8 cellular contexts compared by ENCODE assay signal in the genomic region with DNA sequence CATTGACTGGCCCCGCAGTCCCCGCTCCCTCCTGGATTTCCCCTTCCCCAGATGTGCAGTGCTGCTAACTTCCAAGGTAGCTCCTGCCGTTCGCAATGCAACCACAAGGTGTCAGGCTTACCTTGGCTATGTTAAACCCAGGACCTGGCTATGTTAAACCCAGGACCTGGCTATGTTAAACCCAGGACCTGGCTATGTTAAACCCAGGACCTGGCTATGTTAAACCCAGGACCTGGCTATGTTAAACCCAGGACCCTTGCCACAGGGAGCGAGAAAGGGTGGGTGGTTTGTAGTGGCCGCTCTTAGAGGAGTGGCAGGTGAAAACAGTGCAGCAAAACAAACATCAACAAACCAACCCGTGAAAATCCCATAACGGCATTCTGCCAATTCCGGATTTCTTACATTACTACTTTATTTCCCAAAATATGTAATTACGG. TPM values are rescaled to one million over a fixed set of nuclear protein-coding genes. Genes with fewer than 3 reads are reported as not detected.
DNase-seq lines count a peak whose midpoint lies in the region; ATAC-seq and TF ChIP-seq lines count a peak whose summit lies in the region.

No MANE protein-coding gene starts in this region.

- TF ChIP-seq CTCF in Loucy (conservative IDR thresholded peaks at IDR 0.05; ENCODE audit: low read length), result peak; percentile 72
- peak; percentile 72 for TF ChIP-seq CTCF in smooth muscle cell (IDR thresholded peaks at IDR 0.05; ENCODE audit: borderline replicate concordance, insufficient read depth, poor library complexity, severe bottlenecking)

- H3K27ac ChIP-seq in smooth muscle cell (ENCODE audit: low read depth), result no peak overlapping the region

- DNase-seq in DMS153 treated with DMSO at 0.1 percent for 48 hours (lab: John Stamatoyannopoulos, UW; ENCODE audit: unreplicated experiment) (peak; percentile 39), anterior cingulate cortex (lab: John Stamatoyannopoulos, UW) (peak in 41 of 58 donors; percentile 11 to 82 (median 47)), hippocampal formation (lab: John Stamatoyannopoulos, UW) (peak; percentile 34 to 55), smooth muscle cell (lab: John Stamatoyannopoulos, UW; ENCODE audit: unreplicated experiment) (peak; percentile 17), NCI-H128 (lab: John Stamatoyannopoulos, UW; ENCODE audit: unreplicated experiment) (no peak)
- DNase-seq in T-helper 2 cell treated with Interferon-gamma antibody and Interleukin-4, amounts not matched to agents 5 μg/mL and 100 μg/mL, for 36 hours (ENCODE audit: low spot score), result peak; percentile 54

- no peak overlapping the region for H3K4me3 ChIP-seq in Loucy (ENCODE audit: low read length, poor library complexity, severe bottlenecking)
- no peak overlapping the region for H3K4me3 ChIP-seq in smooth muscle cell

- peaks cover 5% of the 10 kb centered on the region for H3K4me1 ChIP-seq in Loucy (ENCODE audit: insufficient read depth, low read length, poor library complexity, severe bottlenecking)
- H3K4me1 ChIP-seq in smooth muscle cell (ENCODE audit: low read depth), result peaks cover 15% of the 10 kb centered on the region

- H3K36me3 ChIP-seq in Loucy (ENCODE audit: insufficient read depth, low read length), result no peaks in the 10 kb centered on the region
- no peaks in the 10 kb centered on the region for H3K36me3 ChIP-seq in smooth muscle cell (ENCODE audit: low read depth)

- H3K36me3 Mint-ChIP-seq in T-helper 2 cell treated with Interferon-gamma antibody and Interleukin-4, amounts not matched to agents 5 μg/mL and 100 μg/mL, for 36 hours (ENCODE audit: low read depth), result no peaks in the 10 kb centered on the region

- H3K9ac ChIP-seq in Loucy (ENCODE audit: low read depth, low read length, poor library complexity, severe bottlenecking) (no peak overlapping the region), smooth muscle cell (ENCODE audit: low read depth) (no peak overlapping the region)

- H3K9me3 ChIP-seq in Loucy (ENCODE audit: insufficient read depth, low read depth, low read length), result no peaks in the 10 kb centered on the region
- H3K9me3 ChIP-seq in smooth muscle cell (replicated peaks; ENCODE audit: low read depth), result no peaks in the 10 kb centered on the region

- H2AFZ ChIP-seq in Loucy (ENCODE audit: low read length) (no peak overlapping the region), smooth muscle cell (ENCODE audit: low read depth) (no peak overlapping the region)

- no peak overlapping the region for H3K4me2 ChIP-seq in Loucy (ENCODE audit: low read depth, low read length, poor library complexity, severe bottlenecking)
- H3K4me2 ChIP-seq in smooth muscle cell, result no peak overlapping the region

- H3F3A ChIP-seq in Loucy (ENCODE audit: low read depth) (no peaks in the 10 kb centered on the region), smooth muscle cell (ENCODE audit: low read depth) (peaks cover 4% of the 10 kb centered on the region)

- H4K20me1 ChIP-seq in Loucy (ENCODE audit: insufficient read depth, low read length, poor library complexity, severe bottlenecking) (no peaks in the 10 kb centered on the region), smooth muscle cell (ENCODE audit: low read depth) (no peaks in the 10 kb centered on the region)

- peaks cover 9% of the 10 kb centered on the region for H3K4me1 Mint-ChIP-seq in T-helper 2 cell treated with Interferon-gamma antibody and Interleukin-4, amounts not matched to agents 5 μg/mL and 100 μg/mL, for 36 hours (ENCODE audit: low read depth)

- peak; percentile 47 for ATAC-seq in GM21447 (IDR thresholded peaks at IDR 0.05; ENCODE audit: unreplicated experiment)

- 45% methylated on average over 10 of the region's 10 CpGs for WGBS in smooth muscle cell (ENCODE audit: low lambda C conversion rate)

- H3K27me3 ChIP-seq in Loucy (ENCODE audit: insufficient read depth, low read length, poor library complexity, severe bottlenecking) (peaks cover 5% of the 10 kb centered on the region), smooth muscle cell (ENCODE audit: low read depth) (peaks cover 45% of the 10 kb centered on the region)

- H3K79me2 ChIP-seq in Loucy (ENCODE audit: insufficient read depth, low read length) (no peaks in the 10 kb centered on the region), smooth muscle cell (ENCODE audit: low read depth) (no peaks in the 10 kb centered on the region)

- H3K4me3 Mint-ChIP-seq in T-helper 2 cell treated with Interferon-gamma antibody and Interleukin-4, amounts not matched to agents 5 μg/mL and 100 μg/mL, for 36 hours, result no peak overlapping the region

- peaks cover 48% of the 10 kb centered on the region for H3K27me3 Mint-ChIP-seq in T-helper 2 cell treated with Interferon-gamma antibody and Interleukin-4, amounts not matched to agents 5 μg/mL and 100 μg/mL, for 36 hours (ENCODE audit: low read depth)

- no peak overlapping the region for H3K27ac Mint-ChIP-seq in T-helper 2 cell treated with Interferon-gamma antibody and Interleukin-4, amounts not matched to agents 5 μg/mL and 100 μg/mL, for 36 hours

- H3K9me3 Mint-ChIP-seq in T-helper 2 cell treated with Interferon-gamma antibody and Interleukin-4, amounts not matched to agents 5 μg/mL and 100 μg/mL, for 36 hours, result no peaks in the 10 kb centered on the region

- H3K9me2 ChIP-seq in Loucy (replicated peaks; ENCODE audit: low read depth, low read length), result no peaks in the 10 kb centered on the region

RNA-seq across cellular contexts. Expression of gene ADAMTS8, which starts 2.9 kb away (rescaled TPM):
- not detected in 2 replicates for total RNA-seq in smooth muscle cell
- polyA plus RNA-seq in smooth muscle cell, result 0.21 TPM in 1 of 2 replicates, not detected in the other

RNA-seq across cellular contexts. Expression of gene ADAMTS15, which starts 17.1 kb away (rescaled TPM):
- total RNA-seq in smooth muscle cell, result 3.4 and 5.3 TPM in 2 replicates
- polyA plus RNA-seq in smooth muscle cell, result 0.65 and 1.4 TPM in 2 replicates
